Comparison of ENCODE assay signal across 31 cellular contexts in the genomic region with DNA sequence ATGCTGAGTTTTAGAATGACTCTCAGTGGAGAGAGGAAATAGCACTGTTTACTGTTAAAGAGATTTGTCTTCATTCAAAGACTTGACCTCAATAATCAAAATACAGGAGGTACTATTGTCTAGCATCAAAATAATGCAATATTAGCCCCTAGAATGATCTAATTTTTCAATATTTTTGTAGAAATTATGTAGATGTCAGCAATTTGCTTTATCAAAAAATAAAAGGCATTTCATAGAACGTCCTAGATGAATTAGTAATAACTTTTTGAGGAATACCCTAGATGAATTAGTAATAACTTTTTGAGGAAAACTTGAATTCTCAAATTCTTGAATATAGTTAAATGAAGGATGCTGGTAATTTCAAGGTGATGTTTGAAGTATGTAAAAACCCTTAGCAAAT.
"Had no signal": no experiment of that assay in that cellular context is flagged by ENCODE, and none has a peak within 500 bp of the region (broad histone marks: within the 10 kb centered on the region; RNA-seq: fewer than 3 reads in every experiment).

No MANE protein-coding gene starts in this region.

- H3K9me3 ChIP-seq: ovary, psoas muscle, suprapubic skin, testis, tibial artery, upper lobe of right lung, uterus had no signal

- H3K4me1 ChIP-seq: neural progenitor cell, parathyroid adenoma, psoas muscle, spleen, suprapubic skin, testis, tibial artery, transverse colon, upper lobe of right lung, uterus had no signal

- H3K27ac ChIP-seq: neural progenitor cell, ovary, parathyroid adenoma, psoas muscle, skin epidermis, spleen, suprapubic skin, testis, tibial artery, transverse colon, upper lobe of right lung, uterus had no signal

- H2AFZ ChIP-seq: neural progenitor cell, parathyroid adenoma had no signal

- H3K4me1 Mint-ChIP-seq: natural killer cell; nephron; neural progenitor cell; stimulated activated memory B cell treated with anti-CD40 and anti-IgM and Interleukin-4, amounts not matched to agents 10 μg/mL and 1 μg/mL and 100 μg/mL, for 72 hours; stimulated activated naive CD8-positive, alpha-beta T cell treated with anti-CD3 and anti-CD28 coated beads, Interleukin-15, amount 100 ng/mL, for 72 hours had no signal

- H3K9ac ChIP-seq: neural progenitor cell, parathyroid adenoma had no signal

- H3K4me2 ChIP-seq: neural progenitor cell, smooth muscle cell had no signal

- H3K79me2 ChIP-seq: parathyroid adenoma had no signal

- H3K4me3 ChIP-seq: neural progenitor cell, ovary, psoas muscle, skin epidermis, smooth muscle cell, spleen, suprapubic skin, testis, tibial artery, transverse colon, upper lobe of right lung, uterus had no signal

- H3K36me3 ChIP-seq: neural progenitor cell, ovary, spleen, suprapubic skin, tibial artery, transverse colon, upper lobe of right lung, uterus had no signal

- H3K4me3 Mint-ChIP-seq: natural killer cell; nephron; neural progenitor cell; stimulated activated memory B cell treated with anti-CD40 and anti-IgM and Interleukin-4, amounts not matched to agents 10 μg/mL and 1 μg/mL and 100 μg/mL, for 72 hours; stimulated activated naive CD8-positive, alpha-beta T cell treated with anti-CD3 and anti-CD28 coated beads, Interleukin-15, amount 100 ng/mL, for 72 hours; type B pancreatic cell had no signal

- H3K36me3 Mint-ChIP-seq: neural progenitor cell; stimulated activated memory B cell treated with anti-CD40 and anti-IgM and Interleukin-4, amounts not matched to agents 10 μg/mL and 1 μg/mL and 100 μg/mL, for 72 hours; type B pancreatic cell had no signal

- ATAC-seq: natural killer cell; psoas muscle; right cardiac atrium; sciatic nerve; stimulated activated naive CD8-positive, alpha-beta T cell treated with anti-CD3 and anti-CD28 coated beads, Interleukin-15, amount 100 ng/mL, for 72 hours; stimulated activated naive CD8-positive, alpha-beta T cell treated with anti-CD3 and anti-CD28 coated beads, Interleukin-15, Interleukin-2, amounts not matched to agents 100 U/mL and 50 U/mL, for 24 hours; upper lobe of right lung had no signal

- H3K27me3 ChIP-seq: neural progenitor cell, ovary, spleen, suprapubic skin, testis, tibial artery, transverse colon, upper lobe of right lung, uterus had no signal

- DNase-seq: natural killer cell; occipital lobe; ovary; posterior cingulate gyrus; psoas muscle; right cardiac atrium; spleen; stimulated activated CD4-positive, alpha-beta T cell treated with anti-CD3 and anti-CD28 coated beads, Interleukin-12 subunit alpha, Interleukin-12 subunit beta, amount 100 ng/mL, for 4 hours; stimulated activated CD4-positive, alpha-beta T cell treated with anti-CD3 and anti-CD28 coated beads, Interleukin-1b, Interleukin-23, amount 100 ng/mL, for 48 hours; stimulated activated CD4-positive, alpha-beta T cell treated with anti-CD3 and anti-CD28 coated beads, Interleukin-4, amount 100 ng/mL, for 1 hour; stimulated activated CD4-positive, alpha-beta T cell treated with anti-CD3 and anti-CD28 coated beads, Interleukin-4, amount 100 ng/mL, for 4 hours; stimulated activated CD8-positive, alpha-beta memory T cell treated with anti-CD3 and anti-CD28 coated beads, Interleukin-4, amount 100 ng/mL, for 48 hours; stimulated activated naive CD4-positive, alpha-beta T cell; stimulated activated naive CD8-positive, alpha-beta T cell treated with anti-CD3 and anti-CD28 coated beads, Interleukin-15, amount 100 ng/mL, for 72 hours; stimulated activated naive CD8-positive, alpha-beta T cell treated with anti-CD3 and anti-CD28 coated beads, Interleukin-15, Interleukin-2, amounts not matched to agents 100 U/mL and 50 U/mL, for 24 hours; substantia nigra; testis; tibial artery; transverse colon; upper lobe of right lung; uterus had no signal

- H3K27me3 Mint-ChIP-seq: progenitor cell of endocrine pancreas; stimulated activated memory B cell treated with anti-CD40 and anti-IgM and Interleukin-4, amounts not matched to agents 10 μg/mL and 1 μg/mL and 100 μg/mL, for 72 hours; stimulated activated naive CD8-positive, alpha-beta T cell treated with anti-CD3 and anti-CD28 coated beads, Interleukin-15, amount 100 ng/mL, for 72 hours; type B pancreatic cell had no signal

- H3K27ac Mint-ChIP-seq: natural killer cell; nephron; neural progenitor cell; progenitor cell of endocrine pancreas; stimulated activated memory B cell treated with anti-CD40 and anti-IgM and Interleukin-4, amounts not matched to agents 10 μg/mL and 1 μg/mL and 100 μg/mL, for 72 hours; type B pancreatic cell had no signal
